Comparison of ENCODE assay signal across 30 cellular contexts in the genomic region with DNA sequence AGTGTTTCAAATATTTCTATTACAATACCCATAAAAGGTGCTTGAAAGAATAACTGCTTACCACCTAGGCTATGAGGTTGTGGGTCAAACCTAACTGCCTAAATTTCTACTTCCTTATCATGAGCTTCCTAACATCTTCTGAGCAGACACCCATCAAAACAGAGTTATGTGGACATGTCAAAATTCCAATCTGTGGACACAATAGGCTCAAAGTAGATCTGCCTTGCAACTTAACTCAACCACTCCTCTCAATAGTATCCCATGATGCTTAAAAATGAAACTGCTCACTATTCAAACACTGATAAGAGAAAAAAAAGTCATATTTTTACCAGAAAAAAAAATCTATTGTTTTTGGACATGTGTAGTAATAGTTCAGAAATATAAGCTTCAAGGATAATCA.
A peak's percentile ranks its signal among the peaks of the same experiment; 100 is the strongest.
DNase-seq lines count a peak whose midpoint lies in the region; ATAC-seq, FAIRE-seq and TF ChIP-seq lines count a peak whose summit lies in the region.
"Had no signal": no experiment of that assay in that cellular context is flagged by ENCODE, and none has a peak within 500 bp of the region (broad histone marks: within the 10 kb centered on the region; RNA-seq: fewer than 3 reads in every experiment).

No MANE protein-coding gene starts in this region.

- POLR2A ChIA-PET in CD4-positive, alpha-beta memory T cell (lab: Charles Lee; ENCODE audit: partially characterized antibody) = interaction anchor here (1.0 to 2.2 kb wide), 8 partner anchors 10 to 320 kb away, joined by 3 to 19 read pairs (median 8); no protein-coding TSS in a partner anchor

- no peaks in the 10 kb centered on the region for H4K20me1 ChIP-seq in keratinocyte (ENCODE audit: control insufficient read depth, extremely low read depth, insufficient read depth, low read length)

- H3K27me3 Mint-ChIP-seq in activated T-cell treated with anti-CD3 and anti-CD28 coated beads, Interleukin-2, amount 50 U/mL, for 24 hours = no peaks in the 10 kb centered on the region
- no peaks in the 10 kb centered on the region for H3K27me3 Mint-ChIP-seq in activated T-cell treated with anti-CD3 and anti-CD28 coated beads, Interleukin-2, amount 50 U/mL, for 4 hours (ENCODE audit: low read depth)
- no peaks in the 10 kb centered on the region for H3K27me3 Mint-ChIP-seq in CD4-positive, alpha-beta memory T cell
- H3K27me3 Mint-ChIP-seq in T-helper 17 cell = no peaks in the 10 kb centered on the region
- H3K27me3 Mint-ChIP-seq: activated CD8-positive, alpha-beta memory T cell treated with anti-CD3 and anti-CD28 coated beads, Interleukin-2, amount 10 ng/mL, durations not matched to agents 7 days and 5 days; dendritic cell treated with granulocyte-macrophage colony-stimulating factor and Interleukin-4, amounts not matched to agents 40 ng/mL and 50 ng/mL, for 4 days; memory B cell; stimulated activated naive CD8-positive, alpha-beta T cell treated with anti-CD3 and anti-CD28 coated beads, Interleukin-15, Interleukin-2, amounts not matched to agents 100 ng/mL and 50 ng/mL, for 24 hours had no signal

- H3K4me3 ChIP-seq in CD4-positive, alpha-beta memory T cell (ENCODE audit: low read length in 2 of 2) = no peak overlapping the region
- H3K4me3 ChIP-seq in keratinocyte (ENCODE audit: control insufficient read depth in 2 of 3, extremely low read depth in 1 of 3, insufficient read depth in 2 of 3, low read depth in 1 of 3, low read length in 3 of 3) (no peak overlapping the region), upper lobe of right lung (no peak overlapping the region)
- H3K4me3 ChIP-seq: A549, HAP-1, neural progenitor cell, testis had no signal

- H3K27ac ChIP-seq in CD4-positive, alpha-beta memory T cell (ENCODE audit: low read depth, low read length) = peak overlapping the region; percentile 4
- H3K27ac ChIP-seq in keratinocyte (ENCODE audit: control insufficient read depth, insufficient read depth, low read length) = peak overlapping the region; percentile 47
- H3K27ac ChIP-seq in upper lobe of right lung = no peak overlapping the region
- H3K27ac ChIP-seq: A549, HL-60, KMS-11, neural progenitor cell, parathyroid adenoma, testis had no signal

- H2AFZ ChIP-seq in keratinocyte (ENCODE audit: control insufficient read depth, low read length) = no peak overlapping the region
- H2AFZ ChIP-seq: neural progenitor cell, parathyroid adenoma had no signal

- peaks cover 81% of the 10 kb centered on the region for H3K36me3 Mint-ChIP-seq in activated T-cell treated with anti-CD3 and anti-CD28 coated beads, Interleukin-2, amount 50 U/mL, for 24 hours (ENCODE audit: low read depth)
- H3K36me3 Mint-ChIP-seq in activated T-cell treated with anti-CD3 and anti-CD28 coated beads, Interleukin-2, amount 50 U/mL, for 4 hours (ENCODE audit: insufficient read depth) = peaks cover 44% of the 10 kb centered on the region
- H3K36me3 Mint-ChIP-seq in CD4-positive, alpha-beta memory T cell = peaks cover 23 to 55% of the 10 kb centered on the region in 2 donors
- peaks cover 4% of the 10 kb centered on the region for H3K36me3 Mint-ChIP-seq in T-helper 17 cell (ENCODE audit: low read depth)
- H3K36me3 Mint-ChIP-seq: memory B cell, neural progenitor cell had no signal

- FAIRE-seq in keratinocyte (lab: Jason Lieb, UNC) = no peak
- FAIRE-seq: A549, GM12892 had no signal

- ATAC-seq in activated T-cell treated with anti-CD3 and anti-CD28 coated beads, Interleukin-2, amount 50 U/mL, for 4 hours = no peak
- ATAC-seq in T-helper 17 cell = no peak
- ATAC-seq in upper lobe of right lung = no peak
- ATAC-seq in activated CD4-positive, CD25-positive, alpha-beta regulatory T cell treated with anti-CD3 and anti-CD28 coated beads, Interleukin-2, amount 50 U/mL, for 24 hours = no peak
- ATAC-seq in GM18498 (IDR thresholded peaks at IDR 0.05; ENCODE audit: unreplicated experiment) = no peak
- ATAC-seq: A549; activated CD8-positive, alpha-beta memory T cell treated with anti-CD3 and anti-CD28 coated beads, Interleukin-2, amount 10 ng/mL, durations not matched to agents 7 days and 5 days had no signal

- no peaks in the 10 kb centered on the region for H3K27me3 ChIP-seq in CD4-positive, alpha-beta memory T cell (ENCODE audit: insufficient read depth, low read length)
- H3K27me3 ChIP-seq in keratinocyte (ENCODE audit: control insufficient read depth, extremely low read depth, insufficient read depth, low read length) (no peaks in the 10 kb centered on the region), upper lobe of right lung (no peaks in the 10 kb centered on the region)
- H3K27me3 ChIP-seq: neural progenitor cell, testis had no signal

- H3K79me2 ChIP-seq in keratinocyte (ENCODE audit: control insufficient read depth, insufficient read depth, low read length) = peaks cover 83% of the 10 kb centered on the region
- H3K79me2 ChIP-seq: parathyroid adenoma had no signal

- intact Hi-C loops in CD4-positive, alpha-beta memory T cell (cut with micrococcal nuclease) = loop anchor here (1.0 kb wide), 1 partner anchor 11 kb away; no protein-coding TSS in a partner anchor
- intact Hi-C loops in upper lobe of right lung (cut with DNase I) = no loop called here

- no peaks in the 10 kb centered on the region for H3K9me1 ChIP-seq in keratinocyte (ENCODE audit: control insufficient read depth, extremely low read depth, insufficient read depth, low read length)

- no peak for DNase-seq in activated T-cell treated with anti-CD3 and anti-CD28 coated beads, Interleukin-2, amount 50 U/mL, for 24 hours
- no peak for DNase-seq in activated T-cell treated with anti-CD3 and anti-CD28 coated beads, Interleukin-2, amount 50 U/mL, for 4 hours
- DNase-seq in CD4-positive, alpha-beta memory T cell = no peak
- no peak for DNase-seq in T-helper 17 cell
- no peak for DNase-seq in keratinocyte (ENCODE audit: low read depth, low spot score)
- DNase-seq in upper lobe of right lung = no peak
- DNase-seq: activated CD4-positive, alpha-beta T cell treated with anti-CD3 and anti-CD28 coated beads for 4 hours; activated CD8-positive, alpha-beta memory T cell treated with anti-CD3 and anti-CD28 coated beads, Interleukin-2, amount 10 ng/mL, durations not matched to agents 7 days and 5 days; central memory CD4-positive, alpha-beta T cell; endodermal cell; glutamatergic neuron; NCI-H1930; NCI-H2171 treated with DMSO at 0.1 percent for 48 hours; NCI-H510A; RPMI8226; stimulated activated CD4-positive, alpha-beta T cell treated with anti-CD3 and anti-CD28 coated beads, Interleukin-1b, Interleukin-23, amount 100 ng/mL, for 48 hours; testis had no signal

- dilution Hi-C loops in keratinocyte (cut with MboI; ENCODE audit: extremely low pct_ligation_motif_present, low sequenced_read_pairs) = loop anchor here (25.0 kb wide), 1 partner anchor 179 kb away; no protein-coding TSS in a partner anchor

- H3K9me3 Mint-ChIP-seq in activated T-cell treated with anti-CD3 and anti-CD28 coated beads, Interleukin-2, amount 50 U/mL, for 24 hours = peaks cover 6% of the 10 kb centered on the region
- H3K9me3 Mint-ChIP-seq in activated T-cell treated with anti-CD3 and anti-CD28 coated beads, Interleukin-2, amount 50 U/mL, for 4 hours = no peaks in the 10 kb centered on the region
- no peaks in the 10 kb centered on the region for H3K9me3 Mint-ChIP-seq in CD4-positive, alpha-beta memory T cell
- H3K9me3 Mint-ChIP-seq: activated T-helper 1 cell treated with anti-CD3 and anti-CD28 coated beads, Interleukin-12 subunit alpha, Interleukin-12 subunit beta, Interleukin-2, Interleukin-4 antibody, amounts not matched to agents 30 ng/mL and 10 ng/mL and 1 ng/mL, durations not matched to agents 14 hours and 24 hours and 36 hours; dendritic cell treated with granulocyte-macrophage colony-stimulating factor and Interleukin-4, amounts not matched to agents 40 ng/mL and 50 ng/mL, for 4 days; endodermal cell; neural progenitor cell; stimulated activated naive CD8-positive, alpha-beta T cell treated with anti-CD3 and anti-CD28 coated beads, Interleukin-15, Interleukin-2, amounts not matched to agents 100 ng/mL and 50 ng/mL, for 24 hours had no signal

- H3K27ac Mint-ChIP-seq in activated T-cell treated with anti-CD3 and anti-CD28 coated beads, Interleukin-2, amount 50 U/mL, for 24 hours = peak overlapping the region; percentile 2
- H3K27ac Mint-ChIP-seq in CD4-positive, alpha-beta memory T cell = peak overlapping the region; percentile 1 to 76 (median 52)
- peak overlapping the region; percentile 94 for H3K27ac Mint-ChIP-seq in T-helper 17 cell
- H3K27ac Mint-ChIP-seq: activated CD8-positive, alpha-beta memory T cell treated with anti-CD3 and anti-CD28 coated beads, Interleukin-2, amount 10 ng/mL, durations not matched to agents 7 days and 5 days; activated T-helper 1 cell treated with anti-CD3 and anti-CD28 coated beads, Interleukin-12 subunit alpha, Interleukin-12 subunit beta, Interleukin-2, Interleukin-4 antibody, amounts not matched to agents 30 ng/mL and 10 ng/mL and 1 ng/mL, durations not matched to agents 14 hours and 24 hours and 36 hours; dendritic cell treated with granulocyte-macrophage colony-stimulating factor and Interleukin-4, amounts not matched to agents 40 ng/mL and 50 ng/mL, for 4 days; endodermal cell; memory B cell; neural progenitor cell; stimulated activated naive CD8-positive, alpha-beta T cell treated with anti-CD3 and anti-CD28 coated beads, Interleukin-15, Interleukin-2, amounts not matched to agents 100 ng/mL and 50 ng/mL, for 24 hours had no signal

- H3K4me3 Mint-ChIP-seq in activated T-cell treated with anti-CD3 and anti-CD28 coated beads, Interleukin-2, amount 50 U/mL, for 24 hours = no peak overlapping the region
- H3K4me3 Mint-ChIP-seq in activated T-cell treated with anti-CD3 and anti-CD28 coated beads, Interleukin-2, amount 50 U/mL, for 4 hours = no peak overlapping the region
- H3K4me3 Mint-ChIP-seq in CD4-positive, alpha-beta memory T cell = peak overlapping the region; percentile 20 to 67 (median 44)
- peak overlapping the region; percentile 67 for H3K4me3 Mint-ChIP-seq in T-helper 17 cell
- H3K4me3 Mint-ChIP-seq: activated CD8-positive, alpha-beta memory T cell treated with anti-CD3 and anti-CD28 coated beads, Interleukin-2, amount 10 ng/mL, durations not matched to agents 7 days and 5 days; activated T-helper 1 cell treated with anti-CD3 and anti-CD28 coated beads, Interleukin-12 subunit alpha, Interleukin-12 subunit beta, Interleukin-2, Interleukin-4 antibody, amounts not matched to agents 30 ng/mL and 10 ng/mL and 1 ng/mL, durations not matched to agents 14 hours and 24 hours and 36 hours; dendritic cell treated with granulocyte-macrophage colony-stimulating factor and Interleukin-4, amounts not matched to agents 40 ng/mL and 50 ng/mL, for 4 days; endodermal cell; memory B cell; neural progenitor cell; stimulated activated naive CD8-positive, alpha-beta T cell treated with anti-CD3 and anti-CD28 coated beads, Interleukin-15, Interleukin-2, amounts not matched to agents 100 ng/mL and 50 ng/mL, for 24 hours had no signal

- CTCF ChIA-PET in CD4-positive, alpha-beta memory T cell (lab: Charles Lee; ENCODE audit: partially characterized antibody) = interaction anchor here (0.7 to 1.7 kb wide), 8 partner anchors 8 to 184 kb away, joined by 3 to 9 read pairs (median 4); no protein-coding TSS in a partner anchor

- H3K4me2 ChIP-seq in keratinocyte (ENCODE audit: control insufficient read depth, extremely low read depth, insufficient read depth, low read depth, low read length) = no peak overlapping the region
- H3K4me2 ChIP-seq: A549, KMS-11, neural progenitor cell had no signal

- TF ChIP-seq CTCF in keratinocyte (optimal IDR thresholded peaks at IDR 0.05 in 1 of 3, IDR thresholded peaks at IDR 0.05 in 1 of 3, conservative IDR thresholded peaks at IDR 0.05 in 1 of 3; ENCODE audit: extremely low read depth in 1 of 3, insufficient read depth in 2 of 3, low read length in 3 of 3) (no peak), upper lobe of right lung (IDR thresholded peaks at IDR 0.05) (no peak)

- H3K9me3 ChIP-seq in CD4-positive, alpha-beta memory T cell (ENCODE audit: control insufficient read depth in 1 of 2, low read length in 2 of 2) = no peaks in the 10 kb centered on the region
- H3K9me3 ChIP-seq in T-helper 17 cell (ENCODE audit: control insufficient read depth, low read length, poor library complexity, severe bottlenecking) (no peaks in the 10 kb centered on the region), keratinocyte (ENCODE audit: control insufficient read depth, low read depth, low read length) (no peaks in the 10 kb centered on the region), upper lobe of right lung (no peaks in the 10 kb centered on the region)
- H3K9me3 ChIP-seq: A549, HAP-1, testis had no signal

- no peak overlapping the region for H3K9ac ChIP-seq in keratinocyte (ENCODE audit: control insufficient read depth, extremely low read depth, insufficient read depth, low read length)
- H3K9ac ChIP-seq: KMS-11, neural progenitor cell, parathyroid adenoma had no signal

- H3K4me1 ChIP-seq in CD4-positive, alpha-beta memory T cell (ENCODE audit: insufficient read depth, low read length) = peaks cover 83% of the 10 kb centered on the region
- H3K4me1 ChIP-seq in keratinocyte (ENCODE audit: control insufficient read depth, extremely low read depth, insufficient read depth, low read length) (peaks cover 41% of the 10 kb centered on the region), upper lobe of right lung (peaks cover 3% of the 10 kb centered on the region)
- H3K4me1 ChIP-seq: HAP-1, neural progenitor cell, parathyroid adenoma had no signal

- H3K36me3 ChIP-seq in CD4-positive, alpha-beta memory T cell (ENCODE audit: insufficient read depth, low read length) = no peaks in the 10 kb centered on the region
- peaks cover under 1 to 4% of the 10 kb centered on the region in 2 experiments for H3K36me3 ChIP-seq in keratinocyte (ENCODE audit: control insufficient read depth in 2 of 2, extremely low read depth in 1 of 2, insufficient read depth in 2 of 2, low read length in 2 of 2)
- no peaks in the 10 kb centered on the region for H3K36me3 ChIP-seq in upper lobe of right lung
- H3K36me3 ChIP-seq: HAP-1, neural progenitor cell had no signal

- H3K4me1 Mint-ChIP-seq in activated T-cell treated with anti-CD3 and anti-CD28 coated beads, Interleukin-2, amount 50 U/mL, for 24 hours (ENCODE audit: low read depth) = peaks cover 82% of the 10 kb centered on the region
- H3K4me1 Mint-ChIP-seq in activated T-cell treated with anti-CD3 and anti-CD28 coated beads, Interleukin-2, amount 50 U/mL, for 4 hours (ENCODE audit: low read depth) = peaks cover 73% of the 10 kb centered on the region
- H3K4me1 Mint-ChIP-seq in CD4-positive, alpha-beta memory T cell = peaks cover 59 to 86% (median 71%) of the 10 kb centered on the region in 4 donors
- peaks cover 47% of the 10 kb centered on the region for H3K4me1 Mint-ChIP-seq in T-helper 17 cell
- H3K4me1 Mint-ChIP-seq: memory B cell had no signal

Comparison
In these comparisons a context has a peak if more than half of its experiments do, and no peak if none do; other contexts are left out.
1. H3K27ac Mint-ChIP-seq: peak in every context shown above with its lines; median percentile 94 in T-helper 17 cell; 52 in CD4-positive, alpha-beta memory T cell; 2 in activated T-cell treated with anti-CD3 and anti-CD28 coated beads, Interleukin-2, amount 50 U/mL, for 24 hours.
2. H3K4me3 Mint-ChIP-seq: peak in CD4-positive, alpha-beta memory T cell (8 of 8) and T-helper 17 cell (single experiment); none in activated T-cell treated with anti-CD3 and anti-CD28 coated beads, Interleukin-2, amount 50 U/mL, for 24 hours (single experiment) and activated T-cell treated with anti-CD3 and anti-CD28 coated beads, Interleukin-2, amount 50 U/mL, for 4 hours (single experiment).